Comparison of ENCODE assay signal across 8 cellular contexts in the genomic region with DNA sequence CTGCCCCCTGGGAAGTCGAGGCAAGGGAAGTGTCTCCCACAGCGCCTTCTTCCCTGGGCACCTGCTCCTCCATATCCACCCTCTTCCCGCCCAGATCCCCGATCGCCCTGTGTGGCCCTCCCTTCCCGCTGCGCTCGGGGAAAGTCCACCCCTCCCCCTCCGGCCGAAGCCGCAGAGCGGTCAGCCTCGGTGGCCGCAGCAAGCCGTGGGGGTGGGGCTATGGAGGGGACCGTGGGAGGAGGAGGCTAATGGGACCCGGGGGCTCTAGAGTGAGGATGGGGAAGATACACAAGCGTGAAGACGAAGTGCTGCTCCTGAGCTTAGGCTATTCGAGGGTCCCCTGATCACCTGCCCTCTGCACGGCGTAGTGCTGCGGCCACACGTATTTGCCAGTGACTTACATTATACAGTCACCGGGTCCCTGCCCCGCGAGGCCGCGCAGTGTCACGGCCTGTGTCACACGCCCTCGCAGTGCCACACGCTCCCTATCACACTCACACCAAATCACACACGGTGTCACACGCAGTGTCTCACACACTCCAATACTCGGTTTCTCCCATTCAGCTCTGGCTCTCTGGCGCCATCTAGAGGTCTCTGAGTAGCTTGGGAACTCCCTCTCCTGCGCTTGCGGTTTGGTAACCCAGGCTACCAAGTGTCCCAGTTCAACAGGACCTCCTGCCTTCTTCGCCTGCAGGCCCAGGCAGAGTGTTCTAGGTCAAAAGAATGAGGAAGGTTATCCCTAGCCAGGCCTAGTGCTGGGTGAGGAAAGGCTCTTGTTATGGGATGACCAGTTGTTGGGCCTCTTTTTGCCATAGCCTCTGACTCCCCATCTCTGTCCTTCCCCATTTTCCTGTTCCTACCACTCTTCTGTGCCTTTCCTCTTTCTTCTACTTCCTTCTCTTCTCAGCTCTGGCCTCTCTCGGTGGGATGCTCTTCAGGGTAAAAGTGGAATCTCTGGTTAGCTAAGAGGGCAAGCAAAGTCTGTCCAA. TPM values are rescaled to one million over a fixed set of nuclear protein-coding genes. Genes with fewer than 3 reads are reported as not detected.
DNase-seq lines count a peak whose midpoint lies in the region; ATAC-seq and TF ChIP-seq lines count a peak whose summit lies in the region.

No MANE protein-coding gene starts in this region.

- H3K36me3 ChIP-seq in HUES6 (ENCODE audit: control insufficient read depth, insufficient read depth, low read length) (no peaks in the 10 kb centered on the region), OCI-LY3 (replicated peaks; ENCODE audit: low read depth, low read length) (no peaks in the 10 kb centered on the region), mucosa of descending colon (ENCODE audit: low read depth) (no peaks in the 10 kb centered on the region)

- H3K27ac ChIP-seq in HUES6 (ENCODE audit: low read depth, low read length), result no peak overlapping the region
- no peak overlapping the region for H3K27ac ChIP-seq in OCI-LY3 (ENCODE audit: low read length)

- TF ChIP-seq CTCF in Calu3 (IDR thresholded peaks at IDR 0.05; ENCODE audit: unreplicated experiment), result peak; percentile 95
- TF ChIP-seq CTCF in OCI-LY3 (IDR thresholded peaks at IDR 0.05; ENCODE audit: low read depth, low read length), result peak; percentile 86
- peak; percentile 99 for TF ChIP-seq CTCF in epithelial cell of proximal tubule (conservative IDR thresholded peaks at IDR 0.05; ENCODE audit: low read depth, low read length)
- TF ChIP-seq CTCF in mucosa of descending colon (IDR thresholded peaks at IDR 0.05), result peak; percentile 97

- peak overlapping the region; percentile 49 for H3K27ac Mint-ChIP-seq in Calu3 (ENCODE audit: unreplicated experiment)

- peaks cover 77% of the 10 kb centered on the region for H3K27me3 ChIP-seq in HUES6 (ENCODE audit: control insufficient read depth, insufficient read depth, low read length)
- peaks cover 10% of the 10 kb centered on the region for H3K27me3 ChIP-seq in OCI-LY3 (ENCODE audit: low read depth, low read length)

- H3K4me3 ChIP-seq in HUES6 (ENCODE audit: low read depth, low read length), result peak overlapping the region; percentile 56
- H3K4me3 ChIP-seq in OCI-LY3 (ENCODE audit: low read length), result peak overlapping the region; percentile 69
- peak overlapping the region; percentile 52 for H3K4me3 ChIP-seq in epithelial cell of proximal tubule (ENCODE audit: low read depth, low read length)
- no peak overlapping the region for H3K4me3 ChIP-seq in mucosa of descending colon

- H3K9ac ChIP-seq in HUES6 (ENCODE audit: low read length) (peak overlapping the region; percentile 57), OCI-LY3 (ENCODE audit: low read length) (no peak overlapping the region)

- CTCF ChIA-PET in Calu3 (lab: Charles Lee), result interaction anchor here (0.6 to 3.6 kb wide), 31 partner anchors 9 to 287 kb away, joined by 3 to 76 read pairs (median 5); partner anchors contain the start of gene RNF14

- H2AFZ ChIP-seq in OCI-LY3 (ENCODE audit: low read depth, low read length), result no peak overlapping the region

- H3K4me2 ChIP-seq in OCI-LY3 (ENCODE audit: low read length), result peak overlapping the region; percentile 82

- H3K9me3 ChIP-seq in HUES6 (ENCODE audit: control insufficient read depth, insufficient read depth, low read depth, low read length) (no peaks in the 10 kb centered on the region), OCI-LY3 (ENCODE audit: insufficient read depth, low read length) (no peaks in the 10 kb centered on the region), mucosa of descending colon (no peaks in the 10 kb centered on the region)

- peaks cover 48% of the 10 kb centered on the region for H3K36me3 Mint-ChIP-seq in Calu3 (ENCODE audit: insufficient read depth, unreplicated experiment)

- H3K4me3 Mint-ChIP-seq in Calu3 (ENCODE audit: low read depth, unreplicated experiment), result peak overlapping the region; percentile 87

- no peaks in the 10 kb centered on the region for H4K20me1 ChIP-seq in OCI-LY3 (ENCODE audit: insufficient read depth, low read length)

- peaks cover 30% of the 10 kb centered on the region for H3K4me1 Mint-ChIP-seq in Calu3 (ENCODE audit: low read depth, unreplicated experiment)

- BruUV-seq in Calu3 (replicated peaks; lab: Mats Ljungman, UMichigan), result no TSS peak

- intact Hi-C loops in Calu3 (cut with micrococcal nuclease; ENCODE audit: unreplicated experiment) (loop anchor here (1.0 to 5.0 kb wide), 4 partner anchors 67 to 186 kb away; no protein-coding TSS in a partner anchor), mucosa of descending colon (cut with DNase I, micrococcal nuclease) (loop anchor here in 1 of 2 donors (5.0 kb wide), 1 partner anchor 187 kb away; no protein-coding TSS in a partner anchor)

- peaks cover 46% of the 10 kb centered on the region for H3K27me3 Mint-ChIP-seq in Calu3 (ENCODE audit: unreplicated experiment)

- no peaks in the 10 kb centered on the region for H3K79me2 ChIP-seq in OCI-LY3 (ENCODE audit: low read length)

- DNase-seq in Calu3, result peak; percentile 93
- DNase-seq in activated T-cell treated with anti-CD3 and anti-CD28 coated beads for 4 hours, result peak; percentile 86
- DNase-seq in epithelial cell of proximal tubule (ENCODE audit: low read depth), result peak; percentile 55
- peak; percentile 83 to 96 (median 88) for DNase-seq in mucosa of descending colon
- peak; percentile 70 to 75 for DNase-seq in stimulated activated CD8-positive, alpha-beta memory T cell treated with anti-CD3 and anti-CD28 coated beads, Interleukin-2, amount 100 ng/mL, for 48 hours (ENCODE audit: low read depth in 2 of 2)

- no peaks in the 10 kb centered on the region for H3K9me3 Mint-ChIP-seq in Calu3 (ENCODE audit: low read depth, unreplicated experiment)

- H3K4me1 ChIP-seq in HUES6 (ENCODE audit: control insufficient read depth, insufficient read depth, low read length), result peaks cover 65% of the 10 kb centered on the region
- peaks cover 14% of the 10 kb centered on the region for H3K4me1 ChIP-seq in OCI-LY3 (ENCODE audit: low read length)
- peaks cover 9% of the 10 kb centered on the region for H3K4me1 ChIP-seq in mucosa of descending colon (ENCODE audit: low read depth)

- peak; percentile 86 for ATAC-seq in GM21423 (IDR thresholded peaks at IDR 0.05; ENCODE audit: unreplicated experiment)
- ATAC-seq in mucosa of descending colon, result peak; percentile 65

RNA-seq across cellular contexts. Expression of gene PCDH1, which starts 0.9 kb away (rescaled TPM):
- 146 and 167 TPM in 2 replicates for total RNA-seq in Calu3 (2022)
- 9.6 and 17.4 TPM in 2 replicates for total RNA-seq in epithelial cell of proximal tubule
- total RNA-seq in mucosa of descending colon, result 100 to 1,000 TPM in 2 of 3 donors, 10 to 100 TPM in 1; 75.1 to 159 (median 127) TPM

RNA-seq across cellular contexts. Expression of gene DELE1, which starts 44.6 kb away (rescaled TPM):
- total RNA-seq in Calu3 (2022) (78.0 and 78.5 TPM in 2 replicates), epithelial cell of proximal tubule (36.6 and 50.6 TPM in 2 replicates), mucosa of descending colon (100 to 1,000 TPM in 1 of 3 donors, 10 to 100 TPM in 2; 77.8 to 112 (median 84.5) TPM)
